ENCODE assay signal across 15 cellular contexts in genomic region chr1:223177681-223178080, GRCh38. TPM values are rescaled to one million over a fixed set of nuclear protein-coding genes. Genes with fewer than 3 reads are reported as not detected.
DNase-seq lines count a peak whose midpoint lies in the region; ATAC-seq and TF ChIP-seq lines count a peak whose summit lies in the region.
"Had no signal": no experiment of that assay in that cellular context is flagged by ENCODE, and none has a peak within 500 bp of the region (broad histone marks: within the 10 kb centered on the region; RNA-seq: fewer than 3 reads in every experiment).

No MANE protein-coding gene starts in this region.

- H3K4me1 ChIP-seq in heart right ventricle, result peaks cover 0 to 65% (median 10%) of the 10 kb centered on the region in 9 donors
- no peaks in the 10 kb centered on the region for H3K4me1 ChIP-seq in GM23338 (ENCODE audit: insufficient read depth)
- H3K4me1 ChIP-seq: HAP-1, sigmoid colon had no signal

- no peaks in the 10 kb centered on the region for H3K79me2 ChIP-seq in GM23338 (replicated peaks; ENCODE audit: insufficient read depth)

- no peak overlapping the region for H3K4me2 ChIP-seq in GM23338

- H3K4me3 ChIP-seq in heart right ventricle (no peak overlapping the region), GM23338 (no peak overlapping the region)
- H3K4me3 ChIP-seq: HAP-1, sigmoid colon had no signal

- H3K36me3 Mint-ChIP-seq in progenitor cell of endocrine pancreas (ENCODE audit: insufficient read depth) (no peaks in the 10 kb centered on the region), GM23338 (ENCODE audit: low read depth) (no peaks in the 10 kb centered on the region)
- H3K36me3 Mint-ChIP-seq in activated CD4-positive, alpha-beta memory T cell treated with anti-CD3 and anti-CD28 coated beads for 36 hours, result no peaks in the 10 kb centered on the region

- no peaks in the 10 kb centered on the region for H3K27me3 ChIP-seq in heart right ventricle
- H3K27me3 ChIP-seq in GM23338 (ENCODE audit: insufficient read depth), result no peaks in the 10 kb centered on the region
- H3K27me3 ChIP-seq: sigmoid colon had no signal

- H3K27ac Mint-ChIP-seq in progenitor cell of endocrine pancreas (peak overlapping the region; percentile 14), GM23338 (no peak overlapping the region)
- no peak overlapping the region for H3K27ac Mint-ChIP-seq in activated CD4-positive, alpha-beta memory T cell treated with anti-CD3 and anti-CD28 coated beads for 36 hours
- H3K27ac Mint-ChIP-seq: activated CD8-positive, alpha-beta T cell treated with anti-CD3 and anti-CD28 coated beads, Interleukin-2, amount 10 ng/mL, durations not matched to agents 7 days and 5 days; IgD-negative memory B cell had no signal

- no peak overlapping the region for H2AFZ ChIP-seq in GM23338

- ATAC-seq in heart right ventricle, result peak in 6 of 8 donors; percentile 14 to 65 (median 50)
- ATAC-seq in GM23338, result no peak
- ATAC-seq in HG02970 (IDR thresholded peaks at IDR 0.05; ENCODE audit: low FRiP score, unreplicated experiment), result no peak
- ATAC-seq: activated CD8-positive, alpha-beta T cell treated with anti-CD3 and anti-CD28 coated beads, Interleukin-2, amount 10 ng/mL, durations not matched to agents 7 days and 5 days had no signal

- no peaks in the 10 kb centered on the region for H3K9me3 ChIP-seq in heart right ventricle
- H3K9me3 ChIP-seq: HAP-1, sigmoid colon had no signal

- H4K20me1 ChIP-seq in GM23338 (replicated peaks; ENCODE audit: insufficient read depth), result no peaks in the 10 kb centered on the region

- POLR2A ChIA-PET in activated CD4-positive, alpha-beta memory T cell treated with anti-CD3 and anti-CD28 coated beads for 36 hours (lab: Charles Lee), result no interaction called here

- CTCF ChIA-PET in activated CD4-positive, alpha-beta memory T cell treated with anti-CD3 and anti-CD28 coated beads for 36 hours (lab: Charles Lee), result no interaction called here

- peaks cover 16% of the 10 kb centered on the region for H3K4me1 Mint-ChIP-seq in progenitor cell of endocrine pancreas (ENCODE audit: low read depth)
- H3K4me1 Mint-ChIP-seq in GM23338, result peaks cover 15% of the 10 kb centered on the region
- H3K4me1 Mint-ChIP-seq in activated CD4-positive, alpha-beta memory T cell treated with anti-CD3 and anti-CD28 coated beads for 36 hours (ENCODE audit: low read depth), result peaks cover 9% of the 10 kb centered on the region

- DNase-seq in CD1c-positive myeloid dendritic cell (ENCODE audit: extremely low spot score) (peak; percentile 87), SIG-M5 (lab: John Stamatoyannopoulos, UW) (peak; percentile 41), heart right ventricle (peak in 1 of 2 donors; percentile 15), progenitor cell of endocrine pancreas (ENCODE audit: low spot score, unreplicated experiment) (no peak), GM23338 (ENCODE audit: low spot score) (no peak)
- DNase-seq in activated CD4-positive, alpha-beta memory T cell treated with anti-CD3 and anti-CD28 coated beads for 36 hours, result no peak
- no peak for DNase-seq in stimulated activated CD4-positive, alpha-beta T cell treated with anti-CD3 and anti-CD28 coated beads, Interleukin-2, amount 100 ng/mL, for 24 hours
- DNase-seq: activated CD8-positive, alpha-beta T cell treated with anti-CD3 and anti-CD28 coated beads, Interleukin-2, amount 10 ng/mL, durations not matched to agents 7 days and 5 days; activated naive CD4-positive, alpha-beta T cell; NCI-H187; sigmoid colon had no signal

- H3K36me3 ChIP-seq in heart right ventricle, result no peaks in the 10 kb centered on the region
- H3K36me3 ChIP-seq in GM23338 (ENCODE audit: insufficient read depth), result no peaks in the 10 kb centered on the region
- H3K36me3 ChIP-seq: HAP-1, sigmoid colon had no signal

- intact Hi-C loops in heart right ventricle (cut with DNase I), result loop anchor here in 1 of 10 donors (5.0 kb wide), 1 partner anchor 505 kb away; no protein-coding TSS in a partner anchor
- intact Hi-C loops in activated CD4-positive, alpha-beta memory T cell treated with anti-CD3 and anti-CD28 coated beads for 36 hours (cut with micrococcal nuclease), result no loop called here

- TF ChIP-seq CTCF in heart right ventricle (IDR thresholded peaks at IDR 0.05) (no peak), progenitor cell of endocrine pancreas (IDR thresholded peaks at IDR 0.05; ENCODE audit: unreplicated experiment) (no peak), GM23338 (conservative IDR thresholded peaks at IDR 0.05; ENCODE audit: low read depth in 2 of 2) (no peak)

- H3K9me3 Mint-ChIP-seq in progenitor cell of endocrine pancreas (ENCODE audit: low read depth) (no peaks in the 10 kb centered on the region), GM23338 (no peaks in the 10 kb centered on the region)
- H3K9me3 Mint-ChIP-seq in activated CD4-positive, alpha-beta memory T cell treated with anti-CD3 and anti-CD28 coated beads for 36 hours, result no peaks in the 10 kb centered on the region
- H3K9me3 Mint-ChIP-seq: IgD-negative memory B cell had no signal

- peak overlapping the region; percentile 13 for H3K4me3 Mint-ChIP-seq in progenitor cell of endocrine pancreas (ENCODE audit: low read depth)
- no peak overlapping the region for H3K4me3 Mint-ChIP-seq in GM23338
- H3K4me3 Mint-ChIP-seq in activated CD4-positive, alpha-beta memory T cell treated with anti-CD3 and anti-CD28 coated beads for 36 hours, result no peak overlapping the region
- H3K4me3 Mint-ChIP-seq: activated CD8-positive, alpha-beta T cell treated with anti-CD3 and anti-CD28 coated beads, Interleukin-2, amount 10 ng/mL, durations not matched to agents 7 days and 5 days; IgD-negative memory B cell had no signal

- H3K9me2 ChIP-seq in GM23338 (ENCODE audit: insufficient read depth), result no peaks in the 10 kb centered on the region

- 45 to 50% methylated on average over 5 of the region's 5 CpGs for WGBS in heart right ventricle, 2 donors

- peaks cover 23% of the 10 kb centered on the region for H3K27me3 Mint-ChIP-seq in progenitor cell of endocrine pancreas
- peaks cover 5% of the 10 kb centered on the region for H3K27me3 Mint-ChIP-seq in GM23338 (ENCODE audit: insufficient read depth, low read depth, poor library complexity)
- peaks cover 4% of the 10 kb centered on the region for H3K27me3 Mint-ChIP-seq in activated CD4-positive, alpha-beta memory T cell treated with anti-CD3 and anti-CD28 coated beads for 36 hours

- H3K27ac ChIP-seq in heart right ventricle, result peak overlapping the region in 3 of 10 donors; percentile 22 to 81 (median 25)
- no peak overlapping the region for H3K27ac ChIP-seq in GM23338 (ENCODE audit: low read depth)

- no peaks in the 10 kb centered on the region for H3F3A ChIP-seq in GM23338 (replicated peaks; ENCODE audit: low read depth)

TF ChIP-seq in GM23338, 12 proteins besides CTCF, POLR2A, EP300 and RAD21:
- no peak for TF ChIP-seq NANOG (IDR thresholded peaks at IDR 0.05; ENCODE audit: borderline replicate concordance)
- no peak for TF ChIP-seq JUNB (IDR thresholded peaks at IDR 0.05; ENCODE audit: unreplicated experiment)
- TF ChIP-seq ETS1 (IDR thresholded peaks at IDR 0.05), result no peak
- TF ChIP-seq CREB1 (CRISPR knock-in tag; IDR thresholded peaks at IDR 0.05; ENCODE audit: low read depth), result no peak

RNA-seq across cellular contexts. Expression of gene TLR5, which starts 34.6 kb away (rescaled TPM):
- total RNA-seq in heart right ventricle (1 to 10 TPM in 8 of 10 donors, under 1 TPM in 2; 0.91 to 5.0 (median 1.5) TPM), progenitor cell of endocrine pancreas (3.2 and 3.9 TPM in 2 replicates)
- polyA plus RNA-seq in heart right ventricle (1 to 10 TPM in 1 of 2 donors, under 1 TPM in 1; 0.45 to 1.1 TPM), GM23338 (2016; fragmentation: Nextera tagmentation; extraction: Ambion mirVana) (0.39 and 1.3 TPM in 2 replicates)
- 0.10 and 0.50 TPM in 2 replicates for total RNA-seq in GM23338 (2014; rRNA removed; shearing (Covaris generic))
- total RNA-seq in activated CD4-positive, alpha-beta memory T cell treated with anti-CD3 and anti-CD28 coated beads for 36 hours, result under 1 TPM; 0.29 to 0.48 TPM
- total RNA-seq: T-helper 1 cell treated with Interleukin-12 subunit alpha and Interleukin-12 subunit beta and Interleukin-4 antibody, amounts not matched to agents 30 ng/mL and 1 ng/mL, for 36 hours had no signal

Comparison
In these comparisons a context has a peak if more than half of its experiments do, and no peak if none do; other contexts are left out.
1. DNase-seq: peak in CD1c-positive myeloid dendritic cell (single experiment) and SIG-M5 (single experiment); none in progenitor cell of endocrine pancreas (single experiment), GM23338 (single experiment), activated CD4-positive, alpha-beta memory T cell treated with anti-CD3 and anti-CD28 coated beads for 36 hours (single experiment) and stimulated activated CD4-positive, alpha-beta T cell treated with anti-CD3 and anti-CD28 coated beads, Interleukin-2, amount 100 ng/mL, for 24 hours (0 of 2).
2. ATAC-seq: peak in heart right ventricle (6 of 8); none in GM23338 (single experiment) and HG02970 (single experiment).